17 cellular contexts compared by ENCODE assay signal in the genomic region with DNA sequence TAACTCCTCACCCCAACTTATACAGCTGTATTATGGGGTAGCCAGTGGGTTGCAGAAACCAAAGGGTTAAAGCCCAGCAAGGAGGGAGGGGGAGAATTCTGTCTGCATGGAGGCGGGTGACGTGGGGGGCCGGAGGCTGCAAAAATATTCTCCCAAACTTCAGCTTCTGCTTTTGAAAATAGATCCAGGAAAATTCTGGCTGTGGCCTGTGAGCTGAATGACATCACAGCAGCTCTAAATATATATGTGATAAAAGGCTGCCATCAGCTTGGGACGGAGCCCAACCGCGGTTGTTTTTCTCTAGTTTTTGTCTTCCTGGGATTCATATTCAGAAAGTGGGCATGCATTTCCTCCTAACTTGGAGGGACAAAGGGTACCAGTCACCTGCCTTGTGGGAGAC.
"Had no signal": no experiment of that assay in that cellular context is flagged by ENCODE, and none has a peak within 500 bp of the region (broad histone marks: within the 10 kb centered on the region; RNA-seq: fewer than 3 reads in every experiment).

No MANE protein-coding gene starts in this region.

- H3K79me2 ChIP-seq: hepatocyte had no signal

- H3K4me3 Mint-ChIP-seq: neural progenitor cell, T-cell had no signal

- H3K9ac ChIP-seq: neural progenitor cell had no signal

- H3K27ac Mint-ChIP-seq: neural progenitor cell, T-cell had no signal

- H3K4me3 ChIP-seq: body of pancreas, gastroesophageal sphincter, hepatocyte, neural progenitor cell, pancreas, SK-N-MC, suprapubic skin, upper lobe of left lung had no signal

- H3K4me2 ChIP-seq: hepatocyte, neural progenitor cell had no signal

- H3K9me3 Mint-ChIP-seq: neural progenitor cell, T-cell had no signal

- ATAC-seq: body of pancreas, gastroesophageal sphincter, pancreas, T-cell had no signal

- H2AFZ ChIP-seq: hepatocyte, neural progenitor cell had no signal

- H3K4me1 ChIP-seq: body of pancreas, neural progenitor cell, pancreas, suprapubic skin, upper lobe of left lung had no signal

- H3K27ac ChIP-seq: body of pancreas, hepatocyte, neural progenitor cell, pancreas, SK-N-MC, suprapubic skin, upper lobe of left lung had no signal

- H3K4me1 Mint-ChIP-seq: T-cell had no signal

- H3K36me3 ChIP-seq: neural progenitor cell had no signal

- H3K9me3 ChIP-seq: body of pancreas, gastroesophageal sphincter, pancreas, suprapubic skin, upper lobe of left lung had no signal

- DNase-seq: activated CD4-positive, CD25-positive, alpha-beta regulatory T cell treated with anti-CD3 and anti-CD28 coated beads, Interleukin-2, amount 50 U/mL, for 72 hours; activated effector memory CD4-positive, alpha-beta T cell treated with Interleukin-2 at 50 U/mL for 16 hours; activated naive CD4-positive, alpha-beta T cell treated with anti-CD3 and anti-CD28 coated beads, Interleukin-2, amount 50 U/mL, for 16 hours; activated T-cell treated with anti-CD3 and anti-CD28 coated beads, Interleukin-2, amount 50 U/mL, for 1 hour; body of pancreas; erythroblast; pancreas; stimulated activated CD4-positive, alpha-beta T cell treated with anti-CD3 and anti-CD28 coated beads, Interleukin-4, amount 100 ng/mL, for 24 hours; stimulated activated naive CD4-positive, alpha-beta T cell treated with Interleukin-2 at 50 U/mL for 16 hours; T-cell; T1000; upper lobe of left lung had no signal

- H3K27me3 ChIP-seq: body of pancreas, gastroesophageal sphincter, hepatocyte, neural progenitor cell, pancreas, suprapubic skin, upper lobe of left lung had no signal

- H3K27me3 Mint-ChIP-seq: T-cell had no signal
